ENCODE assay signal across 15 cellular contexts in genomic region chr2:149021761-149022160, GRCh38. TPM values are rescaled to one million over a fixed set of nuclear protein-coding genes. Genes with fewer than 3 reads are reported as not detected.
DNase-seq lines count a peak whose midpoint lies in the region; ATAC-seq, FAIRE-seq and TF ChIP-seq lines count a peak whose summit lies in the region.
"Had no signal": no experiment of that assay in that cellular context is flagged by ENCODE, and none has a peak within 500 bp of the region (broad histone marks: within the 10 kb centered on the region; RNA-seq: fewer than 3 reads in every experiment).

No MANE protein-coding gene starts in this region.

- intact Hi-C loops in activated T-helper 2 cell treated with anti-CD3 and anti-CD28 coated beads, Interferon-gamma antibody, Interleukin-2, Interleukin-4, amounts not matched to agents 10 μg/mL and 5 μg/mL and 100 μg/mL, durations not matched to agents 14 hours and 24 hours and 36 hours (cut with micrococcal nuclease) = no loop called here

- ATAC-seq in GM19438 (IDR thresholded peaks at IDR 0.05; ENCODE audit: low read depth, unreplicated experiment) (peak; percentile 61), HG02938 (IDR thresholded peaks at IDR 0.05; ENCODE audit: unreplicated experiment) (peak; percentile 52)
- ATAC-seq: naive thymus-derived CD4-positive, alpha-beta T cell; Panc1; WTC11 had no signal

- H3K4me2 ChIP-seq in MM.1S (ENCODE audit: low read depth, low read length) = peak overlapping the region; percentile 76

- TF ChIP-seq CTCF in MM.1S (IDR thresholded peaks at IDR 0.05; ENCODE audit: low read length) = no peak
- no peak for TF ChIP-seq CTCF in brain microvascular endothelial cell (IDR thresholded peaks at IDR 0.05; ENCODE audit: low read depth, low read length, missing control alignments)

- H2AFZ ChIP-seq in MM.1S (ENCODE audit: low read length) = peak overlapping the region; percentile 70

- H3K4me1 ChIP-seq in MM.1S (ENCODE audit: low read length) = peaks cover 53% of the 10 kb centered on the region

- in situ Hi-C loops in brain microvascular endothelial cell (cut with HindIII; ENCODE audit: low pct_ligation_motif_present, low sequenced_read_pairs) = no loop called here

- TF ChIP-seq POLR2A in GM12891 (IDR thresholded peaks at IDR 0.05; ENCODE audit: low read depth, low read length) = peak; percentile 63

- no peaks in the 10 kb centered on the region for H3K36me3 Mint-ChIP-seq in activated T-helper 2 cell treated with anti-CD3 and anti-CD28 coated beads, Interferon-gamma antibody, Interleukin-2, Interleukin-4, amounts not matched to agents 10 μg/mL and 5 μg/mL and 100 μg/mL, durations not matched to agents 14 hours and 24 hours and 36 hours (ENCODE audit: low read depth)

- H3K4me3 ChIP-seq in MM.1S (ENCODE audit: low read length) (peak overlapping the region; percentile 37), brain microvascular endothelial cell (ENCODE audit: low read depth, low read length) (no peak overlapping the region)

- no peaks in the 10 kb centered on the region for H3K9me2 ChIP-seq in MM.1S (replicated peaks; ENCODE audit: insufficient read depth, low read length)

- H3K27me3 Mint-ChIP-seq in activated T-helper 2 cell treated with anti-CD3 and anti-CD28 coated beads, Interferon-gamma antibody, Interleukin-2, Interleukin-4, amounts not matched to agents 10 μg/mL and 5 μg/mL and 100 μg/mL, durations not matched to agents 14 hours and 24 hours and 36 hours (ENCODE audit: low read depth) = peaks cover 2% of the 10 kb centered on the region
- H3K27me3 Mint-ChIP-seq: naive thymus-derived CD4-positive, alpha-beta T cell had no signal

- H3K27me3 ChIP-seq in MM.1S (replicated peaks; ENCODE audit: insufficient read depth, low read length) = no peaks in the 10 kb centered on the region
- no peaks in the 10 kb centered on the region for H3K27me3 ChIP-seq in brain microvascular endothelial cell (replicated peaks)

- no peaks in the 10 kb centered on the region for H3K9me3 Mint-ChIP-seq in activated T-helper 2 cell treated with anti-CD3 and anti-CD28 coated beads, Interferon-gamma antibody, Interleukin-2, Interleukin-4, amounts not matched to agents 10 μg/mL and 5 μg/mL and 100 μg/mL, durations not matched to agents 14 hours and 24 hours and 36 hours
- H3K9me3 Mint-ChIP-seq: dendritic cell treated with granulocyte-macrophage colony-stimulating factor and Interleukin-4, amounts not matched to agents 40 ng/mL and 50 ng/mL, for 4 days; naive thymus-derived CD4-positive, alpha-beta T cell; WTC11 had no signal

- H3K27ac Mint-ChIP-seq in activated T-helper 2 cell treated with anti-CD3 and anti-CD28 coated beads, Interferon-gamma antibody, Interleukin-2, Interleukin-4, amounts not matched to agents 10 μg/mL and 5 μg/mL and 100 μg/mL, durations not matched to agents 14 hours and 24 hours and 36 hours = no peak overlapping the region
- H3K27ac Mint-ChIP-seq: dendritic cell treated with granulocyte-macrophage colony-stimulating factor and Interleukin-4, amounts not matched to agents 40 ng/mL and 50 ng/mL, for 4 days; naive thymus-derived CD4-positive, alpha-beta T cell; WTC11 had no signal

- H4K20me1 ChIP-seq in MM.1S (ENCODE audit: insufficient read depth, low read length) = no peaks in the 10 kb centered on the region

- H3K79me2 ChIP-seq in MM.1S (ENCODE audit: low read length) = no peaks in the 10 kb centered on the region

- H3K36me3 ChIP-seq in MM.1S (replicated peaks; ENCODE audit: insufficient read depth, low read length) (no peaks in the 10 kb centered on the region), brain microvascular endothelial cell (replicated peaks) (no peaks in the 10 kb centered on the region)

- H3K4me3 Mint-ChIP-seq in activated T-helper 2 cell treated with anti-CD3 and anti-CD28 coated beads, Interferon-gamma antibody, Interleukin-2, Interleukin-4, amounts not matched to agents 10 μg/mL and 5 μg/mL and 100 μg/mL, durations not matched to agents 14 hours and 24 hours and 36 hours (ENCODE audit: low read depth) = no peak overlapping the region
- H3K4me3 Mint-ChIP-seq: dendritic cell treated with granulocyte-macrophage colony-stimulating factor and Interleukin-4, amounts not matched to agents 40 ng/mL and 50 ng/mL, for 4 days; naive thymus-derived CD4-positive, alpha-beta T cell; WTC11 had no signal

- H3K27ac ChIP-seq in MM.1S (ENCODE audit: low read length) (peak overlapping the region; percentile 86), brain microvascular endothelial cell (no peak overlapping the region)
- H3K27ac ChIP-seq: C4-2B had no signal

- H3K4me1 Mint-ChIP-seq in activated T-helper 2 cell treated with anti-CD3 and anti-CD28 coated beads, Interferon-gamma antibody, Interleukin-2, Interleukin-4, amounts not matched to agents 10 μg/mL and 5 μg/mL and 100 μg/mL, durations not matched to agents 14 hours and 24 hours and 36 hours (ENCODE audit: low read depth) = peaks cover 3% of the 10 kb centered on the region

- H3K9ac ChIP-seq in MM.1S (ENCODE audit: low read length) = peak overlapping the region; percentile 36; the same call in 1 of the 2 replicates

- H3K9me3 ChIP-seq in MM.1S (replicated peaks; ENCODE audit: insufficient read depth, low read length) = no peaks in the 10 kb centered on the region

- DNase-seq in GM12891 (ENCODE audit: insufficient read length, low spot score) (no peak), MM.1S (peak; percentile 73), brain microvascular endothelial cell (no peak), NCI-H748 (lab: John Stamatoyannopoulos, UW; ENCODE audit: unreplicated experiment) (no peak), NCI-H345 (lab: John Stamatoyannopoulos, UW) (no peak)
- DNase-seq in activated T-helper 2 cell treated with anti-CD3 and anti-CD28 coated beads, Interferon-gamma antibody, Interleukin-2, Interleukin-4, amounts not matched to agents 10 μg/mL and 5 μg/mL and 100 μg/mL, durations not matched to agents 14 hours and 24 hours and 36 hours (ENCODE audit: low spot score) = no peak
- DNase-seq: activated naive CD4-positive, alpha-beta T cell treated with anti-CD3 and anti-CD28 coated beads, Interleukin-2, amount 50 U/mL, for 16 hours; naive thymus-derived CD4-positive, alpha-beta T cell; stimulated activated CD4-positive, alpha-beta T cell treated with anti-CD3 and anti-CD28 coated beads, Interleukin-1b, Interleukin-23, amount 100 ng/mL, for 48 hours had no signal

- peaks cover 33% of the 10 kb centered on the region for H3F3A ChIP-seq in MM.1S (ENCODE audit: insufficient read depth, low read length)

- FAIRE-seq in GM12891 (lab: Jason Lieb, UNC) = peak; percentile 91

TF ChIP-seq in GM12891, 5 proteins besides CTCF, POLR2A, EP300 and RAD21:
- no peak for TF ChIP-seq SPI1 (IDR thresholded peaks at IDR 0.05; ENCODE audit: low read depth, low read length)
- TF ChIP-seq TAF1 (IDR thresholded peaks at IDR 0.05; ENCODE audit: low read depth, low read length) = peak; percentile 45; the same call in 1 of the 2 replicates
- no peak for TF ChIP-seq PAX5 (IDR thresholded peaks at IDR 0.05; ENCODE audit: insufficient read depth, low read length, severe bottlenecking)
- peak; percentile 53; the same call in 1 of the 2 replicates for TF ChIP-seq POU2F2 (IDR thresholded peaks at IDR 0.05; ENCODE audit: low read depth, low read length)
- TF ChIP-seq POLR2AphosphoS5 (IDR thresholded peaks at IDR 0.05; ENCODE audit: low read depth, low read length) = peak; percentile 24; the same call in 1 of the 2 replicates

RNA-seq across cellular contexts. Expression of gene LYPD6B, which starts 16.7 kb away (rescaled TPM):
- 2.2 TPM for polyA plus RNA-seq in GM12891 (2012; ENCODE audit: low read depth, missing spikeins)
- total RNA-seq in activated T-helper 2 cell treated with anti-CD3 and anti-CD28 coated beads, Interferon-gamma antibody, Interleukin-2, Interleukin-4, amounts not matched to agents 10 μg/mL and 5 μg/mL and 100 μg/mL, durations not matched to agents 14 hours and 24 hours and 36 hours = not detected in 2 replicates
- polyA plus RNA-seq: naive thymus-derived CD4-positive, alpha-beta T cell had no signal
